ENCODE assay signal across 8 cellular contexts in genomic region chr5:34914671-34915138, GRCh38. TPM values are rescaled to one million over a fixed set of nuclear protein-coding genes. Genes with fewer than 3 reads are reported as not detected.
DNase-seq lines count a peak whose midpoint lies in the region; ATAC-seq and TF ChIP-seq lines count a peak whose summit lies in the region.

No MANE protein-coding gene starts in this region.

- H3K4me1 ChIP-seq in heart right ventricle (peaks cover 3 to 35% (median 27%) of the 10 kb centered on the region in 9 donors), skeletal muscle tissue (ENCODE audit: control insufficient read depth in 3 of 3, insufficient read depth in 3 of 3, low read length in 3 of 3) (peaks cover 14 to 23% (median 21%) of the 10 kb centered on the region in 3 donors)

- H3K9me3 ChIP-seq in heart right ventricle (no peaks in the 10 kb centered on the region), skeletal muscle tissue (ENCODE audit: control insufficient read depth in 3 of 3, low read length in 3 of 3) (no peaks in the 10 kb centered on the region)

- peak overlapping the region; percentile 41 to 93 (median 84) for H3K27ac ChIP-seq in heart right ventricle
- peak overlapping the region; percentile 75 for H3K27ac ChIP-seq in skeletal muscle tissue (ENCODE audit: low read depth, low read length)

- H3K36me3 ChIP-seq in heart right ventricle, result peaks cover 0 to 55% (median 19%) of the 10 kb centered on the region in 9 donors
- H3K36me3 ChIP-seq in skeletal muscle tissue (ENCODE audit: control insufficient read depth in 3 of 3, insufficient read depth in 3 of 3, low read length in 3 of 3), result peaks cover 7 to 23% (median 22%) of the 10 kb centered on the region in 3 donors

- ATAC-seq in GM21717 (IDR thresholded peaks at IDR 0.05; ENCODE audit: unreplicated experiment) (peak; percentile 25), heart right ventricle (peak in 7 of 8 donors; percentile 1 to 33 (median 7)), GM18858 (IDR thresholded peaks at IDR 0.05; ENCODE audit: unreplicated experiment) (no peak)

- WGBS in heart right ventricle, 2 donors, result 2% methylated on average over 20 of the region's 20 CpGs

- intact Hi-C loops in heart right ventricle (cut with DNase I), result loop anchor here in 2 of 10 donors (1.0 to 10.0 kb wide), 2 partner anchors 15 to 250 kb away; partner anchors contain the start of gene DNAJC21 (in 1 of the 2)

- H3K9ac ChIP-seq in skeletal muscle tissue (ENCODE audit: low read depth in 1 of 3, low read length in 3 of 3), result peak overlapping the region; percentile 82 to 97 (median 96)

- DNase-seq in HuH-7 (ENCODE audit: low spot score) (peak; percentile 49), activated T-cell treated with anti-CD3 and anti-CD28 coated beads for 4 hours (peak; percentile 11), heart right ventricle (peak; percentile 20 to 22), NCI-H1436 treated with DMSO at 0.1 percent for 48 hours (lab: John Stamatoyannopoulos, UW) (no peak)

- H3K27me3 ChIP-seq in heart right ventricle (no peaks in the 10 kb centered on the region), skeletal muscle tissue (ENCODE audit: control insufficient read depth in 3 of 3, insufficient read depth in 3 of 3, low read length in 3 of 3) (no peaks in the 10 kb centered on the region)

- H3K4me3 ChIP-seq in GM12875 (ENCODE audit: low read depth, low read length) (peak overlapping the region; percentile 76), heart right ventricle (peak overlapping the region; percentile 76 to 97 (median 86)), skeletal muscle tissue (ENCODE audit: low read length in 3 of 3) (peak overlapping the region; percentile 90 to 99 (median 93))

- TF ChIP-seq CTCF in GM12875 (IDR thresholded peaks at IDR 0.05; ENCODE audit: borderline replicate concordance, insufficient read depth, low read depth, low read length) (no peak), heart right ventricle (IDR thresholded peaks at IDR 0.05) (no peak)

RNA-seq across cellular contexts. Expression of gene RAD1, which starts 0.6 kb away (rescaled TPM):
- total RNA-seq in heart right ventricle (10 to 100 TPM; 18.9 to 27.5 (median 23.9) TPM), skeletal muscle tissue (15.7 TPM)
- polyA plus RNA-seq in heart right ventricle, result 10 to 100 TPM; 13.3 to 13.5 TPM

RNA-seq across cellular contexts. Expression of gene BRIX1, which starts 0.8 kb away (rescaled TPM):
- total RNA-seq in heart right ventricle (10 to 100 TPM in 9 of 10 donors, 1 to 10 TPM in 1; 9.5 to 17.2 (median 14.9) TPM), skeletal muscle tissue (25.6 TPM)
- polyA plus RNA-seq in heart right ventricle, result 10 to 100 TPM; 12.0 to 15.3 TPM

RNA-seq across cellular contexts. Expression of gene DNAJC21, which starts 14.7 kb away (rescaled TPM):
- total RNA-seq in heart right ventricle (10 to 100 TPM; 38.4 to 58.9 (median 50.3) TPM), skeletal muscle tissue (14.6 TPM)
- polyA plus RNA-seq in heart right ventricle, result 10 to 100 TPM; 30.4 to 30.5 TPM
